In the genomic region with DNA sequence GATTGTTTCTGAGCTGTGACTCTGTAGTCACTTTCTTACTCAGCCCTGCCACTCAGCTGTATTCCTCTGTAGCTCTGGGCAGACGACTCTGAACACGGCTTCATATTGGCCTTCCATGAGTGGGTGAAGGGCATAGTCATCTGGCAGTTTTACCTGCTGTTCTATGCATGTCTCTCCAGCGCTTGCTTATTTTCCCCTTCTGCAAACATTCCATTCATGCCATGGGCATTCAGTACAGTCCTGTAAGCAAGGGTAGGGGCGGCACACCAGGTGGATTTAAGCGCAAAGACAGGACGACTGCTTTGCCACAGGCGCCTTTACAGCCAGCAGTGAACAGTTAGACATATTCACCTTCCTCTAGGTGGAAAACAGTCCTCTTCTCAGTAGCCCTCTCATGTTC, we compare ENCODE assay signal across 16 cellular contexts. TPM values are rescaled to one million over a fixed set of nuclear protein-coding genes. Genes with fewer than 3 reads are reported as not detected.
DNase-seq lines count a peak whose midpoint lies in the region; ATAC-seq and TF ChIP-seq lines count a peak whose summit lies in the region.
"Had no signal": no experiment of that assay in that cellular context is flagged by ENCODE, and none has a peak within 500 bp of the region (broad histone marks: within the 10 kb centered on the region; RNA-seq: fewer than 3 reads in every experiment).

No MANE protein-coding gene starts in this region.

- no peak overlapping the region for H2BK5ac ChIP-seq in IMR-90 (ENCODE audit: low read depth, low read length, poor library complexity, severe bottlenecking)

- H3K23ac ChIP-seq in IMR-90 (ENCODE audit: low read depth, low read length), result 0 out of 2 replicates have a peak overlapping the region, but pooled peaks have one; percentile 15

- no CpG with 5 or more reads among the region's 7 CpGs for WGBS in IMR-90 (ENCODE audit: extremely low coverage in 2 of 2, insufficient read length in 1 of 2), 2 experiments
- WGBS in lung, 2 donors, result 72 to 79% methylated on average over 7 of the region's 7 CpGs
- 87 to 94% methylated on average over 7 of the region's 7 CpGs for WGBS in sigmoid colon, 2 donors

- TF ChIP-seq POLR2A in IMR-90 (IDR thresholded peaks at IDR 0.05; ENCODE audit: low read depth, low read length) (no peak), sigmoid colon (IDR thresholded peaks at IDR 0.05) (no peak)

- peaks cover 2% of the 10 kb centered on the region; the same call in 1 of the 2 replicates for H3K4me1 ChIP-seq in IMR-90 (ENCODE audit: control insufficient read depth, insufficient read depth, low read length)
- no peaks in the 10 kb centered on the region for H3K4me1 ChIP-seq in lung (ENCODE audit: control insufficient read depth in 2 of 2, insufficient read depth in 2 of 2, low read length in 2 of 2)
- H3K4me1 ChIP-seq in sigmoid colon, result peaks cover 0 to 17% (median 12%) of the 10 kb centered on the region in 4 donors

- peaks cover 5% of the 10 kb centered on the region; the same call in 1 of the 2 replicates for H3K36me3 ChIP-seq in IMR-90 (ENCODE audit: control insufficient read depth, insufficient read depth, low read length)
- H3K36me3 ChIP-seq in lung (ENCODE audit: control insufficient read depth in 2 of 2, insufficient read depth in 2 of 2, low read length in 2 of 2), result no peaks in the 10 kb centered on the region
- H3K36me3 ChIP-seq in sigmoid colon, result peaks cover 0 to 18% (median 4%) of the 10 kb centered on the region in 4 donors

- H4K5ac ChIP-seq in IMR-90 (ENCODE audit: low read depth, low read length), result no peak overlapping the region

- no peak overlapping the region for H3K4me3 Mint-ChIP-seq in type B pancreatic cell
- H3K4me3 Mint-ChIP-seq: CD4-positive, CD25-positive, alpha-beta regulatory T cell had no signal

- H3K9me1 ChIP-seq in IMR-90 (ENCODE audit: insufficient read depth, low read length), result peaks cover 7% of the 10 kb centered on the region

- intact Hi-C loops in IMR-90 (cut with micrococcal nuclease) (loop anchor here (10.0 kb wide), 1 partner anchor 486 kb away; a partner anchor contains a TSS), sigmoid colon (cut with DNase I) (no loop called here)

- H4K20me1 ChIP-seq in IMR-90 (ENCODE audit: insufficient read depth, low read length), result 0 out of 2 replicates have a peak, but pooled peaks cover 2% of the 10 kb centered on the region

- ATAC-seq in IMR-90 (ENCODE audit: low read depth) (no peak), lung (ENCODE audit: insufficient read depth, low FRiP score) (peak; percentile 37)
- ATAC-seq: HCT116 had no signal

- H3K27me3 ChIP-seq in IMR-90 (ENCODE audit: control insufficient read depth, insufficient read depth, low read length) (no peaks in the 10 kb centered on the region), lung (ENCODE audit: control insufficient read depth, insufficient read depth) (no peaks in the 10 kb centered on the region), sigmoid colon (no peaks in the 10 kb centered on the region)
- H3K27me3 ChIP-seq: Peyer's patch had no signal

- H3K27ac ChIP-seq in IMR-90 (ENCODE audit: insufficient read depth, low read length), result no peak overlapping the region
- H3K27ac ChIP-seq in lung (ENCODE audit: low read depth in 1 of 2, low read length in 1 of 2), result peak overlapping the region in 1 of 2 donors; percentile 63
- H3K27ac ChIP-seq in sigmoid colon, result no peak overlapping the region
- H3K27ac ChIP-seq: Peyer's patch had no signal

- peaks cover 4% of the 10 kb centered on the region for H3K36me3 Mint-ChIP-seq in type B pancreatic cell

- no peaks in the 10 kb centered on the region for H3K27me3 Mint-ChIP-seq in type B pancreatic cell
- H3K27me3 Mint-ChIP-seq: CD4-positive, CD25-positive, alpha-beta regulatory T cell had no signal

- no peak overlapping the region for H3K14ac ChIP-seq in IMR-90 (replicated peaks; ENCODE audit: low read depth, low read length)

- no peak overlapping the region for H3K56ac ChIP-seq in IMR-90 (ENCODE audit: extremely low read depth, insufficient read depth, low read length)

- H2BK15ac ChIP-seq in IMR-90 (ENCODE audit: low read depth, low read length), result no peak overlapping the region

- POLR2A ChIA-PET in IMR-90 (lab: Charles Lee; ENCODE audit: unreplicated experiment), result no interaction called here

- no peak overlapping the region for H2BK20ac ChIP-seq in IMR-90 (ENCODE audit: low read depth, low read length)

- H3K4me1 Mint-ChIP-seq in type B pancreatic cell (ENCODE audit: unreplicated experiment), result peaks cover 22% of the 10 kb centered on the region

- no peak overlapping the region for H4K91ac ChIP-seq in IMR-90 (ENCODE audit: insufficient read depth, low read depth, low read length)

- H3K18ac ChIP-seq in IMR-90 (ENCODE audit: low read depth, low read length), result no peak overlapping the region

- H2AK9ac ChIP-seq in IMR-90 (replicated peaks; ENCODE audit: low read depth, low read length, poor library complexity), result no peak overlapping the region

- H3K4me3 ChIP-seq in IMR-90 (ENCODE audit: insufficient read depth, low read depth, low read length), result no peak overlapping the region
- no peak overlapping the region for H3K4me3 ChIP-seq in epithelial cell of esophagus (ENCODE audit: low read length)
- no peak overlapping the region for H3K4me3 ChIP-seq in lung
- no peak overlapping the region for H3K4me3 ChIP-seq in sigmoid colon
- H3K4me3 ChIP-seq: Peyer's patch had no signal

- peak overlapping the region; percentile 35 for H3K27ac Mint-ChIP-seq in type B pancreatic cell

- no peak for TF ChIP-seq EP300 in sigmoid colon (IDR thresholded peaks at IDR 0.05)

- H3K4ac ChIP-seq in IMR-90 (ENCODE audit: low read depth, low read length), result no peak overlapping the region

- TF ChIP-seq CTCF in IMR-90 (conservative IDR thresholded peaks at IDR 0.05; ENCODE audit: low read depth, low read length) (no peak), epithelial cell of esophagus (IDR thresholded peaks at IDR 0.05; ENCODE audit: insufficient read depth, low read depth, low read length, missing control alignments) (no peak), lung (IDR thresholded peaks at IDR 0.05; ENCODE audit: control extremely low read depth, extremely low read depth) (no peak), type B pancreatic cell (conservative IDR thresholded peaks at IDR 0.05) (no peak), sigmoid colon (IDR thresholded peaks at IDR 0.05) (no peak)

- H2AFZ ChIP-seq in IMR-90 (replicated peaks; ENCODE audit: low read length, poor library complexity), result no peak overlapping the region

- DNase-seq in IMR-90 (no peak), epithelial cell of esophagus (ENCODE audit: low read depth) (peak; percentile 12), lung (ENCODE audit: low spot score) (peak; percentile 67), type B pancreatic cell (ENCODE audit: extremely low spot score, unreplicated experiment) (no peak), SK-N-DZ (ENCODE audit: low spot score) (no peak), sigmoid colon (no peak)
- no peak for DNase-seq in effector CD8-positive, alpha-beta T cell (lab: John Stamatoyannopoulos, UW)
- DNase-seq: Calu3; CD4-positive, CD25-positive, alpha-beta regulatory T cell; NCI-H1092; NCI-H2107; NCI-H446; NCI-H748 treated with DMSO at 0.1 percent for 48 hours; Peyer's patch; SHP77 had no signal

- peaks cover 9 to 31% of the 10 kb centered on the region in 2 experiments for H3K79me1 ChIP-seq in IMR-90 (ENCODE audit: low read depth in 1 of 2, low read length in 2 of 2)

- CTCF ChIA-PET in IMR-90 (lab: Yijun Ruan, JAX), result interaction anchor here (1.5 kb wide), 1 partner anchor 18 kb away, joined by 4 read pairs; no protein-coding TSS in a partner anchor

- no peak overlapping the region for H2AK5ac ChIP-seq in IMR-90 (ENCODE audit: low read depth, low read length)

- in situ Hi-C loops in IMR-90 (cut with MboI; ENCODE audit: low sequenced_read_pairs), result no loop called here

- H4K8ac ChIP-seq in IMR-90 (ENCODE audit: low read depth in 2 of 2, low read length in 2 of 2), result no peak overlapping the region

- no peak for TF ChIP-seq RAD21 in IMR-90 (IDR thresholded peaks at IDR 0.05; ENCODE audit: low read length)

- dilution Hi-C loops in IMR-90 (cut with HindIII; ENCODE audit: low sequenced_read_pairs, unreplicated experiment), result no loop called here

- H3K4me2 ChIP-seq in IMR-90 (ENCODE audit: low read depth, low read length), result no peak overlapping the region

- no peak overlapping the region for H2BK120ac ChIP-seq in IMR-90 (ENCODE audit: low read depth, low read length)

- H3K9me3 ChIP-seq in IMR-90 (ENCODE audit: control insufficient read depth, insufficient read depth, low read length) (no peaks in the 10 kb centered on the region), lung (ENCODE audit: control insufficient read depth in 2 of 2, insufficient read depth in 1 of 2, low read length in 1 of 2) (no peaks in the 10 kb centered on the region), sigmoid colon (no peaks in the 10 kb centered on the region)
- H3K9me3 ChIP-seq: Peyer's patch had no signal

- no peaks in the 10 kb centered on the region for H3K9me3 Mint-ChIP-seq in type B pancreatic cell
- H3K9me3 Mint-ChIP-seq: CD4-positive, CD25-positive, alpha-beta regulatory T cell had no signal

- no peak overlapping the region for H3K9ac ChIP-seq in IMR-90 (ENCODE audit: low read depth, low read length)

- no TSS peak for BruUV-seq in IMR-90 (replicated peaks; lab: Mats Ljungman, UMichigan)

TF ChIP-seq in IMR-90, 13 proteins besides CTCF, POLR2A, EP300 and RAD21 (continues in another document):
- no peak for TF ChIP-seq MXI1 (IDR thresholded peaks at IDR 0.05; ENCODE audit: borderline replicate concordance, low read depth, low read length)
- no peak for TF ChIP-seq MAFK (IDR thresholded peaks at IDR 0.05; ENCODE audit: low read depth, low read length)
- no peak for TF ChIP-seq RFX5 (IDR thresholded peaks at IDR 0.05; ENCODE audit: low read depth, low read length)
- no peak for TF ChIP-seq CEBPB (IDR thresholded peaks at IDR 0.05; ENCODE audit: low read depth, low read length)
- TF ChIP-seq BHLHE40 (IDR thresholded peaks at IDR 0.05; ENCODE audit: low read depth, low read length), result no peak
- TF ChIP-seq SMC3 (IDR thresholded peaks at IDR 0.05; ENCODE audit: low read depth, low read length), result no peak
- no peak for TF ChIP-seq CHD1 (IDR thresholded peaks at IDR 0.05; ENCODE audit: low read depth, low read length)
- TF ChIP-seq NFE2L2 (IDR thresholded peaks at IDR 0.05; ENCODE audit: low read depth, low read length), result no peak

RNA-seq across cellular contexts. Expression of a gene that starts 4.4 kb away (rescaled TPM):
- total RNA-seq in IMR-90 (2012; rRNA removed), result 23.8 and 41.4 TPM in 2 replicates
- 31.1 and 46.4 TPM in 2 replicates for polyA plus RNA-seq in IMR-90 (2012; rRNA removed)
- polyA plus RNA-seq in IMR-90 (2012; cell fraction: cytosol; rRNA removed), result 13.2 and 15.6 TPM in 2 replicates
- 14.3 and 60.9 TPM in 2 replicates for polyA plus RNA-seq in IMR-90 (2012; cell fraction: nucleus; rRNA removed; ENCODE audit: low replicate concordance)
- total RNA-seq in lung, result 100 to 1,000 TPM in 1 of 2 donors, 10 to 100 TPM in 1; 73.7 to 180 TPM
- 10 to 100 TPM; 30.0 to 45.0 TPM for polyA plus RNA-seq in lung
- total RNA-seq in type B pancreatic cell (ENCODE audit: low replicate concordance), result 75.1 and 86.4 TPM in 2 replicates
- 31.4 and 38.1 TPM in 2 replicates for polyA plus RNA-seq in SK-N-DZ (2014; cell fraction: cytosol; rRNA removed)
- polyA plus RNA-seq in SK-N-DZ (2014; cell fraction: nucleus; rRNA removed), result 39.3 and 46.6 TPM in 2 replicates
- total RNA-seq in sigmoid colon, result 100 to 1,000 TPM in 1 of 4 donors, 10 to 100 TPM in 3; 63.3 to 105 (median 66.6) TPM
- polyA plus RNA-seq in sigmoid colon, result 10 to 100 TPM; 27.6 to 30.7 (median 28.8) TPM

Comparison
In these comparisons a context has a peak if more than half of its experiments do, and no peak if none do; other contexts are left out.
1. DNase-seq: peak in epithelial cell of esophagus (single experiment) and lung (single experiment); none in IMR-90 (single experiment), type B pancreatic cell (single experiment), SK-N-DZ (single experiment), effector CD8-positive, alpha-beta T cell (single experiment) and sigmoid colon (single experiment).